In genomic region chr7:157903715-157904114, GRCh38 we compare ENCODE assay signal across 18 cellular contexts.
DNase-seq lines count a peak whose midpoint lies in the region; ATAC-seq and TF ChIP-seq lines count a peak whose summit lies in the region.
"Had no signal": no experiment of that assay in that cellular context is flagged by ENCODE, and none has a peak within 500 bp of the region (broad histone marks: within the 10 kb centered on the region; RNA-seq: fewer than 3 reads in every experiment).

No MANE protein-coding gene starts in this region.

- TF ChIP-seq CTCF in dorsolateral prefrontal cortex (IDR thresholded peaks at IDR 0.05 in 54 of 56, conservative IDR thresholded peaks at IDR 0.05 in 2 of 56; ENCODE audit: low read depth in 1 of 56, partially characterized antibody in 56 of 56): no peak

- H3K4me1 Mint-ChIP-seq in activated CD4-positive, alpha-beta T cell treated with anti-CD3 and anti-CD28 coated beads, Interleukin-2, amount 10 ng/mL, durations not matched to agents 7 days and 5 days: peaks cover 15% of the 10 kb centered on the region

- H3K18ac ChIP-seq in mesenchymal stem cell (ENCODE audit: low read depth in 1 of 2, low read length in 2 of 2): no peak overlapping the region

- H3K27me3 ChIP-seq in dorsolateral prefrontal cortex (peaks cover 0 to 8% (median 0%) of the 10 kb centered on the region in 45 donors), mesenchymal stem cell (ENCODE audit: control insufficient read depth in 1 of 2, insufficient read depth in 1 of 2, low read length in 2 of 2) (no peaks in the 10 kb centered on the region)

- no peak overlapping the region for H2AK5ac ChIP-seq in mesenchymal stem cell (ENCODE audit: low read length, severe bottlenecking)

- H2BK12ac ChIP-seq in mesenchymal stem cell (ENCODE audit: low read length in 2 of 2): no peak overlapping the region

- no peaks in the 10 kb centered on the region for H3K27me3 Mint-ChIP-seq in activated CD4-positive, alpha-beta T cell treated with anti-CD3 and anti-CD28 coated beads, Interleukin-2, amount 10 ng/mL, durations not matched to agents 7 days and 5 days

- CTCF ChIA-PET in activated CD4-positive, alpha-beta T cell treated with anti-CD3 and anti-CD28 coated beads, Interleukin-2, amount 10 ng/mL, durations not matched to agents 7 days and 5 days (lab: Charles Lee): no interaction called here

- H3K9me3 Mint-ChIP-seq in activated CD4-positive, alpha-beta T cell treated with anti-CD3 and anti-CD28 coated beads, Interleukin-2, amount 10 ng/mL, durations not matched to agents 7 days and 5 days: no peaks in the 10 kb centered on the region

- peak overlapping the region; percentile 52 for H3K27ac Mint-ChIP-seq in activated CD4-positive, alpha-beta T cell treated with anti-CD3 and anti-CD28 coated beads, Interleukin-2, amount 10 ng/mL, durations not matched to agents 7 days and 5 days
- H3K27ac Mint-ChIP-seq: H9 had no signal

- no peaks in the 10 kb centered on the region for H3K36me3 ChIP-seq in mesenchymal stem cell (ENCODE audit: control insufficient read depth in 1 of 2, insufficient read depth in 2 of 2, low read depth in 1 of 2, low read length in 2 of 2)
- H3K36me3 ChIP-seq: BLaER1 treated with 17β-estradiol and CSF1 and Interleukin-3, amounts not matched to agents 10 nM and 100 nM had no signal

- H3K36me3 Mint-ChIP-seq in activated CD4-positive, alpha-beta T cell treated with anti-CD3 and anti-CD28 coated beads, Interleukin-2, amount 10 ng/mL, durations not matched to agents 7 days and 5 days (ENCODE audit: low read depth): no peaks in the 10 kb centered on the region

- no peak overlapping the region for H3K14ac ChIP-seq in mesenchymal stem cell (ENCODE audit: low read length in 2 of 2)

- no peak overlapping the region for H3K4me2 ChIP-seq in mesenchymal stem cell (ENCODE audit: low read length, poor library complexity, severe bottlenecking)

- intact Hi-C loops in dorsolateral prefrontal cortex (cut with DNase I): no loop called here

- H3K4ac ChIP-seq in mesenchymal stem cell (ENCODE audit: low read depth in 1 of 2, low read length in 2 of 2): no peak overlapping the region

- H3K4me3 ChIP-seq in dorsolateral prefrontal cortex (no peak overlapping the region), mesenchymal stem cell (ENCODE audit: insufficient read depth in 1 of 2, low read depth in 1 of 2, low read length in 2 of 2) (no peak overlapping the region)
- H3K4me3 ChIP-seq: BLaER1 treated with 17β-estradiol and CSF1 and Interleukin-3, amounts not matched to agents 10 nM and 100 nM had no signal

- no peak overlapping the region for H2BK15ac ChIP-seq in mesenchymal stem cell (ENCODE audit: low read depth, poor library complexity, severe bottlenecking)

- H2AFZ ChIP-seq in mesenchymal stem cell (ENCODE audit: low read depth, low read length): no peak overlapping the region

- no peak overlapping the region for H4K91ac ChIP-seq in mesenchymal stem cell (ENCODE audit: low read length)

- H3K4me1 ChIP-seq in mesenchymal stem cell (ENCODE audit: control insufficient read depth, insufficient read depth, low read depth, low read length): no peaks in the 10 kb centered on the region

- H2BK5ac ChIP-seq in mesenchymal stem cell (ENCODE audit: low read depth, low read length, poor library complexity, severe bottlenecking): no peak overlapping the region

- ATAC-seq in GM18861 (IDR thresholded peaks at IDR 0.05; ENCODE audit: unreplicated experiment): no peak
- no peak for ATAC-seq in GM18867 (IDR thresholded peaks at IDR 0.05; ENCODE audit: unreplicated experiment)

- H3K9me3 ChIP-seq in mesenchymal stem cell (ENCODE audit: control insufficient read depth, low read length): peaks cover 8% of the 10 kb centered on the region
- H3K9me3 ChIP-seq: BLaER1 treated with 17β-estradiol and CSF1 and Interleukin-3, amounts not matched to agents 10 nM and 100 nM had no signal

- no peak for DNase-seq in activated CD4-positive, alpha-beta T cell treated with anti-CD3 and anti-CD28 coated beads, Interleukin-2, amount 10 ng/mL, durations not matched to agents 7 days and 5 days
- no peak for DNase-seq in activated CD4-positive, alpha-beta T cell treated with anti-CD3 and anti-CD28 coated beads, Interleukin-2, amount 50 U/mL, for 4 hours
- DNase-seq in dorsolateral prefrontal cortex (peak; percentile 10 to 89 (median 76)), midbrain (lab: John Stamatoyannopoulos, UW) (peak; percentile 18), retina (peak; percentile 56), mesenchymal stem cell (no peak)
- DNase-seq: 8988T, DMS 273 treated with DMSO at 0.1 percent for 48 hours, H9, IMR-90, Kasumi-1, NCI-H1417, NCI-H2081, NCI-H226, NCI-H526 treated with DMSO at 0.1 percent for 48 hours had no signal

- H4K8ac ChIP-seq in mesenchymal stem cell (ENCODE audit: low read length): no peak overlapping the region

- H3K79me1 ChIP-seq in mesenchymal stem cell (replicated peaks; ENCODE audit: low read length, poor library complexity, severe bottlenecking): no peaks in the 10 kb centered on the region

- no peak overlapping the region for H3K9ac ChIP-seq in mesenchymal stem cell (ENCODE audit: low read length)
- H3K9ac ChIP-seq: BLaER1 treated with 17β-estradiol and CSF1 and Interleukin-3, amounts not matched to agents 10 nM and 100 nM had no signal

- no peak overlapping the region for H3K4me3 Mint-ChIP-seq in activated CD4-positive, alpha-beta T cell treated with anti-CD3 and anti-CD28 coated beads, Interleukin-2, amount 10 ng/mL, durations not matched to agents 7 days and 5 days

- WGBS in mesenchymal stem cell: 75% methylated on average over 14 of the region's 14 CpGs

- POLR2A ChIA-PET in activated CD4-positive, alpha-beta T cell treated with anti-CD3 and anti-CD28 coated beads, Interleukin-2, amount 10 ng/mL, durations not matched to agents 7 days and 5 days (lab: Charles Lee): no interaction called here

- H3K27ac ChIP-seq in dorsolateral prefrontal cortex: peak overlapping the region in 36 of 59 donors; percentile 2 to 83 (median 50)
- H3K27ac ChIP-seq in mesenchymal stem cell (ENCODE audit: low read length, poor library complexity, severe bottlenecking): no peak overlapping the region
- H3K27ac ChIP-seq: BLaER1 treated with 17β-estradiol and CSF1 and Interleukin-3, amounts not matched to agents 10 nM and 100 nM had no signal

- H3K23ac ChIP-seq in mesenchymal stem cell (ENCODE audit: low read length in 2 of 2): no peak overlapping the region

- no peak overlapping the region for H2BK120ac ChIP-seq in mesenchymal stem cell (ENCODE audit: low read depth, low read length)

Comparison
In these comparisons a context has a peak if more than half of its experiments do, and no peak if none do; other contexts are left out.
1. DNase-seq: peak in dorsolateral prefrontal cortex (10 of 10), midbrain (single experiment) and retina (single experiment); none in activated CD4-positive, alpha-beta T cell treated with anti-CD3 and anti-CD28 coated beads, Interleukin-2, amount 10 ng/mL, durations not matched to agents 7 days and 5 days (single experiment), activated CD4-positive, alpha-beta T cell treated with anti-CD3 and anti-CD28 coated beads, Interleukin-2, amount 50 U/mL, for 4 hours (0 of 2) and mesenchymal stem cell (single experiment).